Comparison of ENCODE assay signal across 27 cellular contexts in genomic region chr3:141684758-141685157, GRCh38.
"Had no signal": no experiment of that assay in that cellular context is flagged by ENCODE, and none has a peak within 500 bp of the region (broad histone marks: within the 10 kb centered on the region; RNA-seq: fewer than 3 reads in every experiment).

No MANE protein-coding gene starts in this region.

- H3K4me1 ChIP-seq: neural progenitor cell, parathyroid adenoma had no signal

- H3K27me3 ChIP-seq: left lung, neural progenitor cell, stomach, thyroid gland, vagina had no signal

- H3K27ac ChIP-seq: coronary artery, left lung, neural progenitor cell, parathyroid adenoma, stomach, thyroid gland, vagina had no signal

- DNase-seq: dermis blood vessel endothelial cell; effector memory CD4-positive, alpha-beta T cell; head of caudate nucleus; left cardiac atrium; left lung; mesenchymal stem cell; mucosa of descending colon; naive B cell; stimulated activated CD4-positive, alpha-beta T cell treated with anti-CD3 and anti-CD28 coated beads, Interleukin-2, amount 100 ng/mL, for 24 hours; stimulated activated CD4-positive, alpha-beta T cell treated with anti-CD3 and anti-CD28 coated beads, Interleukin-4, amount 100 ng/mL, for 24 hours; stimulated activated naive CD4-positive, alpha-beta T cell treated with Interleukin-2 at 50 U/mL for 16 hours; stomach; thyroid gland; trophoblast cell had no signal

- H3K9ac ChIP-seq: neural progenitor cell, parathyroid adenoma had no signal

- H3K4me3 Mint-ChIP-seq: mesothelial cell of epicardium; naive B cell; natural killer cell treated with Interleukin-12 subunit alpha and Interleukin-12 subunit beta and Interleukin-15 and Interleukin-18, amount 100 ng/mL, for 72 hours; neural progenitor cell; stimulated activated effector memory CD8-positive, alpha-beta T cell treated with anti-CD3 and anti-CD28 coated beads, Interleukin-12 subunit alpha, Interleukin-12 subunit beta, amount 100 ng/mL, for 72 hours had no signal

- H3K27ac Mint-ChIP-seq: mesothelial cell of epicardium; natural killer cell treated with Interleukin-12 subunit alpha and Interleukin-12 subunit beta and Interleukin-15 and Interleukin-18, amount 100 ng/mL, for 72 hours; neural progenitor cell; progenitor cell of endocrine pancreas; stimulated activated effector memory CD8-positive, alpha-beta T cell treated with anti-CD3 and anti-CD28 coated beads, Interleukin-12 subunit alpha, Interleukin-12 subunit beta, amount 100 ng/mL, for 72 hours had no signal

- H3K4me1 Mint-ChIP-seq: neural progenitor cell had no signal

- H3K4me3 ChIP-seq: coronary artery, left lung, mucosa of descending colon, neural progenitor cell, smooth muscle cell, stomach, thyroid gland, vagina had no signal

- H3K9me3 ChIP-seq: left lung, mucosa of descending colon, stomach, thyroid gland, vagina had no signal

- H3K9me3 Mint-ChIP-seq: stimulated activated effector memory CD8-positive, alpha-beta T cell treated with anti-CD3 and anti-CD28 coated beads, Interleukin-12 subunit alpha, Interleukin-12 subunit beta, amount 100 ng/mL, for 72 hours had no signal

- H3K27me3 Mint-ChIP-seq: naive B cell, progenitor cell of endocrine pancreas had no signal

- ATAC-seq: left cardiac atrium; left lung; mucosa of descending colon; natural killer cell treated with Interleukin-12 subunit alpha and Interleukin-12 subunit beta and Interleukin-15 and Interleukin-18, amount 100 ng/mL, for 72 hours; sciatic nerve; stimulated activated effector memory CD8-positive, alpha-beta T cell treated with anti-CD3 and anti-CD28 coated beads, Interleukin-12 subunit alpha, Interleukin-12 subunit beta, amount 100 ng/mL, for 72 hours had no signal

- H3K4me2 ChIP-seq: neural progenitor cell, smooth muscle cell had no signal

- H3K36me3 ChIP-seq: left lung, neural progenitor cell, stomach, thyroid gland, vagina had no signal

- FAIRE-seq: endometrium, frontal cortex, islet of Langerhans had no signal

- H3K79me2 ChIP-seq: parathyroid adenoma had no signal

- H2AFZ ChIP-seq: neural progenitor cell, parathyroid adenoma had no signal

- H3K36me3 Mint-ChIP-seq: mesothelial cell of epicardium; naive B cell; natural killer cell treated with Interleukin-12 subunit alpha and Interleukin-12 subunit beta and Interleukin-15 and Interleukin-18, amount 100 ng/mL, for 72 hours; neural progenitor cell; stimulated activated effector memory CD8-positive, alpha-beta T cell treated with anti-CD3 and anti-CD28 coated beads, Interleukin-12 subunit alpha, Interleukin-12 subunit beta, amount 100 ng/mL, for 72 hours had no signal
